ENCODE assay signal across 8 cellular contexts in the genomic region with DNA sequence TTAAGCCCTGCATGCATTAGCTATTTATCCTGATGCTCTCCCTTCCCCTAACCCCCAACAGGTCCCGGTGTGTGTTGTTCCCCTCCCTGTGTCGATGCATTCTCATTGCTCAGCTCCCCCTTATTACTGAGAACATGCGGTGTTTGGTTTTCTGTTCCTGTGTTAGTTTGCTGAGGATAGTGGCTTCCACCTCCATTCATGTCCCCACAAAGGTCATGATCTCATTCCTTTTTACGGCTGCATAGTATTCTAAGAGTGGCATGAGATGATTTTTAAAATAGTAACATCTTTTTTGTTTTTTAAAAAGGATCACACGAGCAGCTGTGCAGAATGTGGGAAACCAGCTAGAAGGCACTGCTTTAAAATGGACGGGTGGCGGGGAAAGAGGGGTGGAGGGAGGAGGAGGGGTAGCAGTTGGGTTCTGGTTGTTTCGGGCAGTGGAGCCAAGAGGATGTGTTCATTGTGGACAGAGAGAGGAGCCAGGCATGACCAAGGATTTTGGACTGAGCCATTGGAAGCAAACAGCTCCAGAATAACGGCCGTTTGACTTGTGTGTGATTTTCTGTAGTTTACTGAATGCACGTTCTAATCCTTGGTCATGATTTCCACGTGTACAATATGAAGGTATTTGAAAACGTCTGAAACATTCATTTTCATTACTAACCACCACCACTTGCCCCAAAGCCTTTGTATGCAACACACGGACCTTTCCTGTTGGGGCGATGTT. TPM values are rescaled to one million over a fixed set of nuclear protein-coding genes. Genes with fewer than 3 reads are reported as not detected.
DNase-seq lines count a peak whose midpoint lies in the region; ATAC-seq and TF ChIP-seq lines count a peak whose summit lies in the region.

No MANE protein-coding gene starts in this region.

- H3K4me1 ChIP-seq in cardiac muscle cell (ENCODE audit: low read depth) (peaks cover 24% of the 10 kb centered on the region), left lung (peaks cover 16 to 28% of the 10 kb centered on the region in 2 donors), upper lobe of left lung (peaks cover 24 to 30% (median 25%) of the 10 kb centered on the region in 4 donors)

- no peak for TF ChIP-seq POLR2A in upper lobe of left lung (IDR thresholded peaks at IDR 0.05)

- peaks cover 19% of the 10 kb centered on the region for H3K4me1 Mint-ChIP-seq in activated naive CD8-positive, alpha-beta T cell treated with anti-CD3 and anti-CD28 coated beads for 36 hours

- ATAC-seq in Right ventricle myocardium inferior, result no peak
- ATAC-seq in left lung, result no peak
- no peak for ATAC-seq in upper lobe of left lung (ENCODE audit: low FRiP score in 2 of 2)
- ATAC-seq in GM21390 (IDR thresholded peaks at IDR 0.05; ENCODE audit: unreplicated experiment), result no peak

- peak overlapping the region; percentile 95 for H3K27ac Mint-ChIP-seq in activated naive CD8-positive, alpha-beta T cell treated with anti-CD3 and anti-CD28 coated beads for 36 hours

- H3K27me3 Mint-ChIP-seq in activated naive CD8-positive, alpha-beta T cell treated with anti-CD3 and anti-CD28 coated beads for 36 hours, result no peaks in the 10 kb centered on the region

- no peaks in the 10 kb centered on the region for H3K9me3 ChIP-seq in cardiac muscle cell (ENCODE audit: low read depth)
- H3K9me3 ChIP-seq in left lung, result no peaks in the 10 kb centered on the region
- no peaks in the 10 kb centered on the region for H3K9me3 ChIP-seq in upper lobe of left lung

- H3K4me3 ChIP-seq in cardiac muscle cell, result peak overlapping the region; percentile 59
- H3K4me3 ChIP-seq in left lung, result peak overlapping the region; percentile 80 to 83
- H3K4me3 ChIP-seq in upper lobe of left lung, result peak overlapping the region in 3 of 4 donors; percentile 73 to 94 (median 88)

- no peak for TF ChIP-seq EP300 in upper lobe of left lung (IDR thresholded peaks at IDR 0.05)

- no peak for TF ChIP-seq CTCF in cardiac muscle cell (IDR thresholded peaks at IDR 0.05; ENCODE audit: low read depth, low read length)
- no peak for TF ChIP-seq CTCF in left lung (IDR thresholded peaks at IDR 0.05)
- no peak for TF ChIP-seq CTCF in upper lobe of left lung (IDR thresholded peaks at IDR 0.05)

- peak overlapping the region; percentile 92 for H3K27ac ChIP-seq in cardiac muscle cell
- H3K27ac ChIP-seq in left lung, result peak overlapping the region; percentile 95 to 98
- peak overlapping the region; percentile 90 to 98 (median 92) for H3K27ac ChIP-seq in upper lobe of left lung

- DNase-seq in cardiac muscle cell (ENCODE audit: low read depth in 1 of 2, low spot score in 1 of 2) (no peak), Right ventricle myocardium inferior (ENCODE audit: missing footprints) (no peak), left lung (no peak), upper lobe of left lung (no peak), SKM-1 (lab: John Stamatoyannopoulos, UW; ENCODE audit: unreplicated experiment) (no peak)
- DNase-seq in activated naive CD8-positive, alpha-beta T cell treated with anti-CD3 and anti-CD28 coated beads for 36 hours, result no peak
- no peak for DNase-seq in stimulated activated naive CD4-positive, alpha-beta T cell (lab: John Stamatoyannopoulos, UW)

- H3K36me3 ChIP-seq in cardiac muscle cell, result no peaks in the 10 kb centered on the region
- no peaks in the 10 kb centered on the region for H3K36me3 ChIP-seq in left lung
- no peaks in the 10 kb centered on the region for H3K36me3 ChIP-seq in upper lobe of left lung

- 39% methylated on average over 15 of the region's 15 CpGs for WGBS in upper lobe of left lung, 2 donors

- intact Hi-C loops in Right ventricle myocardium inferior (cut with DNase I), result loop anchor here (2.0 to 10.0 kb wide), 3 partner anchors 79 to 337 kb away; a partner anchor contains a TSS
- intact Hi-C loops in left lung (cut with DNase I), result no loop called here

- peak overlapping the region; percentile 83 for H3K4me3 Mint-ChIP-seq in activated naive CD8-positive, alpha-beta T cell treated with anti-CD3 and anti-CD28 coated beads for 36 hours

- H3K27me3 ChIP-seq in cardiac muscle cell (no peaks in the 10 kb centered on the region), left lung (no peaks in the 10 kb centered on the region), upper lobe of left lung (no peaks in the 10 kb centered on the region)

- no peaks in the 10 kb centered on the region for H3K9me3 Mint-ChIP-seq in activated naive CD8-positive, alpha-beta T cell treated with anti-CD3 and anti-CD28 coated beads for 36 hours

- H3K36me3 Mint-ChIP-seq in activated naive CD8-positive, alpha-beta T cell treated with anti-CD3 and anti-CD28 coated beads for 36 hours, result peaks cover 17% of the 10 kb centered on the region

RNA-seq across cellular contexts. Expression of a gene that starts 1.7 kb away (rescaled TPM):
- 10.1 and 27.0 TPM in 2 replicates for total RNA-seq in cardiac muscle cell
- 6.7 and 10.9 TPM in 2 replicates for polyA plus RNA-seq in cardiac muscle cell
- 13.0 TPM for total RNA-seq in Right ventricle myocardium inferior
- total RNA-seq in activated naive CD8-positive, alpha-beta T cell treated with anti-CD3 and anti-CD28 coated beads for 36 hours, result 10 to 100 TPM; 28.2 to 30.7 TPM
- total RNA-seq in left lung, result 10 to 100 TPM; 17.1 to 23.3 TPM
- total RNA-seq in upper lobe of left lung, result 10 to 100 TPM; 19.7 to 44.0 (median 27.3) TPM
